In genomic region chr18:65607161-65607560, GRCh38 we compare ENCODE assay signal across 21 cellular contexts.
DNase-seq lines count a peak whose midpoint lies in the region; ATAC-seq, FAIRE-seq and TF ChIP-seq lines count a peak whose summit lies in the region.
"Had no signal": no experiment of that assay in that cellular context is flagged by ENCODE, and none has a peak within 500 bp of the region (broad histone marks: within the 10 kb centered on the region; RNA-seq: fewer than 3 reads in every experiment).

No MANE protein-coding gene starts in this region.

- H3K9me3 Mint-ChIP-seq in nephron progenitor cell = peaks cover 13% of the 10 kb centered on the region
- H3K9me3 Mint-ChIP-seq in Calu3 (ENCODE audit: low read depth, unreplicated experiment) = peaks cover 3% of the 10 kb centered on the region
- H3K9me3 Mint-ChIP-seq in CD4-positive, alpha-beta memory T cell = peaks cover 2 to 18% (median 8%) of the 10 kb centered on the region in 8 donors

- H3K4me2 ChIP-seq in PC-3 (ENCODE audit: low read length) (no peak overlapping the region), endothelial cell of umbilical vein (ENCODE audit: insufficient read depth, low read length) (no peak overlapping the region), smooth muscle cell (no peak overlapping the region)

- H3K27me3 Mint-ChIP-seq in nephron progenitor cell (ENCODE audit: low read depth, poor library complexity) (no peaks in the 10 kb centered on the region), Calu3 (ENCODE audit: unreplicated experiment) (no peaks in the 10 kb centered on the region)
- no peaks in the 10 kb centered on the region for H3K27me3 Mint-ChIP-seq in CD4-positive, alpha-beta memory T cell
- H3K27me3 Mint-ChIP-seq: B cell; CD4-positive, CD25-positive, alpha-beta regulatory T cell; CD8-positive, alpha-beta memory T cell had no signal

- H3K27ac Mint-ChIP-seq in nephron progenitor cell = peak overlapping the region; percentile 34
- H3K27ac Mint-ChIP-seq in Calu3 (ENCODE audit: unreplicated experiment) = no peak overlapping the region
- H3K27ac Mint-ChIP-seq in CD4-positive, alpha-beta memory T cell = no peak overlapping the region
- H3K27ac Mint-ChIP-seq: B cell; CD4-positive, CD25-positive, alpha-beta regulatory T cell; CD8-positive, alpha-beta memory T cell; HFFc6 had no signal

- H3K4me3 Mint-ChIP-seq in nephron progenitor cell (no peak overlapping the region), Calu3 (ENCODE audit: low read depth, unreplicated experiment) (no peak overlapping the region)
- H3K4me3 Mint-ChIP-seq in CD4-positive, alpha-beta memory T cell = no peak overlapping the region
- H3K4me3 Mint-ChIP-seq: B cell; CD4-positive, CD25-positive, alpha-beta regulatory T cell; CD8-positive, alpha-beta memory T cell; HFFc6 had no signal

- H3K9me3 ChIP-seq in PC-3 (ENCODE audit: low read length) (no peaks in the 10 kb centered on the region), endothelial cell of umbilical vein (replicated peaks; ENCODE audit: control insufficient read depth, insufficient read depth, low read length) (no peaks in the 10 kb centered on the region), smooth muscle cell (replicated peaks; ENCODE audit: low read depth) (no peaks in the 10 kb centered on the region)
- no peaks in the 10 kb centered on the region for H3K9me3 ChIP-seq in CD4-positive, alpha-beta memory T cell (ENCODE audit: control insufficient read depth in 1 of 2, low read length in 2 of 2)
- H3K9me3 ChIP-seq: HAP-1 had no signal

- POLR2A ChIA-PET in PC-3 (lab: Charles Lee; ENCODE audit: unreplicated experiment) (interaction anchor here (1.0 kb wide), 1 partner anchor 373 kb away, joined by 4 read pairs; no protein-coding TSS in a partner anchor), endothelial cell of umbilical vein (lab: Charles Lee) (no interaction called here)
- POLR2A ChIA-PET in CD4-positive, alpha-beta memory T cell (lab: Charles Lee; ENCODE audit: partially characterized antibody) = no interaction called here

- H4K20me1 ChIP-seq in PC-3 (ENCODE audit: low read length) (no peaks in the 10 kb centered on the region), endothelial cell of umbilical vein (replicated peaks; ENCODE audit: control insufficient read depth, extremely low read depth, insufficient read depth, low read length) (no peaks in the 10 kb centered on the region), smooth muscle cell (ENCODE audit: low read depth) (no peaks in the 10 kb centered on the region)
- H4K20me1 ChIP-seq: BLaER1 had no signal

- 58% methylated on average over 3 of the region's 3 CpGs for WGBS in smooth muscle cell (ENCODE audit: low lambda C conversion rate)

- intact Hi-C loops in PC-3 (cut with micrococcal nuclease) = no loop called here
- intact Hi-C loops in endothelial cell of umbilical vein (cut with micrococcal nuclease) = no loop called here
- intact Hi-C loops in Calu3 (cut with micrococcal nuclease; ENCODE audit: unreplicated experiment) = no loop called here
- intact Hi-C loops in CD4-positive, alpha-beta memory T cell (cut with micrococcal nuclease) = no loop called here

- CTCF ChIA-PET in PC-3 (lab: Charles Lee) (no interaction called here), endothelial cell of umbilical vein (lab: Charles Lee) (no interaction called here), Calu3 (lab: Charles Lee) (no interaction called here)
- CTCF ChIA-PET in CD4-positive, alpha-beta memory T cell (lab: Charles Lee; ENCODE audit: partially characterized antibody) = no interaction called here

- no peaks in the 10 kb centered on the region for H3K9me1 ChIP-seq in endothelial cell of umbilical vein (replicated peaks; ENCODE audit: control insufficient read depth, extremely low read depth, insufficient read depth, low read length)

- no peak for TF ChIP-seq POLR2A in endothelial cell of umbilical vein (IDR thresholded peaks at IDR 0.05; ENCODE audit: low read depth, low read length)

- peak overlapping the region; percentile 65 for H3K27ac ChIP-seq in PC-3 (ENCODE audit: low read length)
- peak overlapping the region; percentile 32 for H3K27ac ChIP-seq in endothelial cell of umbilical vein (ENCODE audit: insufficient read depth, low read depth, low read length)
- no peak overlapping the region for H3K27ac ChIP-seq in smooth muscle cell (ENCODE audit: low read depth)
- H3K27ac ChIP-seq in CD4-positive, alpha-beta memory T cell (ENCODE audit: low read depth, low read length) = no peak overlapping the region
- H3K27ac ChIP-seq: BLaER1, C4-2B had no signal

- dilution Hi-C loops in endothelial cell of umbilical vein (cut with MboI; ENCODE audit: extremely low pct_ligation_motif_present, low sequenced_read_pairs) = no loop called here

- H3K36me3 Mint-ChIP-seq in nephron progenitor cell (ENCODE audit: low read depth) (peaks cover 4% of the 10 kb centered on the region), Calu3 (ENCODE audit: insufficient read depth, unreplicated experiment) (no peaks in the 10 kb centered on the region)
- no peaks in the 10 kb centered on the region for H3K36me3 Mint-ChIP-seq in CD4-positive, alpha-beta memory T cell
- H3K36me3 Mint-ChIP-seq: CD4-positive, CD25-positive, alpha-beta regulatory T cell; CD8-positive, alpha-beta memory T cell had no signal

- H2AFZ ChIP-seq in PC-3 (ENCODE audit: low read length) (no peak overlapping the region), endothelial cell of umbilical vein (ENCODE audit: low read depth, low read length) (no peak overlapping the region), smooth muscle cell (ENCODE audit: low read depth) (no peak overlapping the region)

- H3F3A ChIP-seq in PC-3 (ENCODE audit: low read length, unreplicated experiment) = no peaks in the 10 kb centered on the region
- no peaks in the 10 kb centered on the region for H3F3A ChIP-seq in smooth muscle cell (ENCODE audit: low read depth)

- no peak for TF ChIP-seq CTCF in PC-3 (conservative IDR thresholded peaks at IDR 0.05; ENCODE audit: low read depth, low read length)
- no peak for TF ChIP-seq CTCF in endothelial cell of umbilical vein (IDR thresholded peaks at IDR 0.05; ENCODE audit: extremely low read depth in 1 of 2, insufficient read depth in 1 of 2, low read depth in 1 of 2, low read length in 2 of 2)
- no peak for TF ChIP-seq CTCF in nephron progenitor cell (IDR thresholded peaks at IDR 0.05)
- TF ChIP-seq CTCF in smooth muscle cell (IDR thresholded peaks at IDR 0.05; ENCODE audit: borderline replicate concordance, insufficient read depth, poor library complexity, severe bottlenecking) = no peak
- TF ChIP-seq CTCF in Calu3 (IDR thresholded peaks at IDR 0.05; ENCODE audit: unreplicated experiment) = no peak

- H3K4me3 ChIP-seq in PC-3 (ENCODE audit: low read length) = no peak overlapping the region
- no peak overlapping the region for H3K4me3 ChIP-seq in endothelial cell of umbilical vein (replicated peaks in 1 of 3; ENCODE audit: insufficient read depth in 1 of 3, low read depth in 1 of 3, low read length in 3 of 3)
- H3K4me3 ChIP-seq in smooth muscle cell = no peak overlapping the region
- H3K4me3 ChIP-seq in CD4-positive, alpha-beta memory T cell (ENCODE audit: low read length in 2 of 2) = no peak overlapping the region
- H3K4me3 ChIP-seq: BLaER1, HAP-1 had no signal

- BruUV-seq in PC-3 (replicated peaks; lab: Mats Ljungman, UMichigan) (no TSS peak), endothelial cell of umbilical vein (replicated peaks; lab: Mats Ljungman, UMichigan) (no TSS peak), Calu3 (replicated peaks; lab: Mats Ljungman, UMichigan) (no TSS peak)

- DNase-seq in PC-3 = no peak
- DNase-seq in endothelial cell of umbilical vein (ENCODE audit: low read depth, low spot score) = no peak
- no peak for DNase-seq in nephron progenitor cell
- no peak for DNase-seq in RPMI8226
- no peak for DNase-seq in smooth muscle cell (lab: John Stamatoyannopoulos, UW; ENCODE audit: unreplicated experiment)
- no peak for DNase-seq in Calu3
- DNase-seq in CD4-positive, alpha-beta memory T cell = no peak
- DNase-seq: CD4-positive, CD25-positive, alpha-beta regulatory T cell; CD8-positive, alpha-beta memory T cell; DMS53; DMS79 treated with DMSO at 0.1 percent for 48 hours; GF-D8; GOT3; HFFc6 had no signal

- H3K9me2 ChIP-seq in PC-3 (replicated peaks; ENCODE audit: low read length) = no peaks in the 10 kb centered on the region

- H3K4me1 Mint-ChIP-seq in nephron progenitor cell (peaks cover 16% of the 10 kb centered on the region), Calu3 (ENCODE audit: low read depth, unreplicated experiment) (no peaks in the 10 kb centered on the region)
- no peaks in the 10 kb centered on the region for H3K4me1 Mint-ChIP-seq in CD4-positive, alpha-beta memory T cell
- H3K4me1 Mint-ChIP-seq: B cell; CD4-positive, CD25-positive, alpha-beta regulatory T cell; CD8-positive, alpha-beta memory T cell had no signal

- peaks cover 21% of the 10 kb centered on the region for H3K4me1 ChIP-seq in PC-3 (ENCODE audit: insufficient read depth, low read length)
- H3K4me1 ChIP-seq in endothelial cell of umbilical vein (ENCODE audit: control insufficient read depth, extremely low read depth, insufficient read depth, low read length) = no peaks in the 10 kb centered on the region
- peaks cover 17% of the 10 kb centered on the region for H3K4me1 ChIP-seq in smooth muscle cell (ENCODE audit: low read depth)
- no peaks in the 10 kb centered on the region for H3K4me1 ChIP-seq in CD4-positive, alpha-beta memory T cell (ENCODE audit: insufficient read depth, low read length)
- H3K4me1 ChIP-seq: BLaER1 had no signal

- no peak for FAIRE-seq in endothelial cell of umbilical vein (lab: Jason Lieb, UNC)
- FAIRE-seq: GM12891, GM18507, H54 had no signal

- no peaks in the 10 kb centered on the region for H3K79me2 ChIP-seq in PC-3 (ENCODE audit: low read length)
- H3K79me2 ChIP-seq in endothelial cell of umbilical vein (ENCODE audit: control insufficient read depth, insufficient read depth, low read length) = no peaks in the 10 kb centered on the region
- no peaks in the 10 kb centered on the region for H3K79me2 ChIP-seq in smooth muscle cell (ENCODE audit: low read depth)

- H3K36me3 ChIP-seq in PC-3 (ENCODE audit: low read depth, low read length) = no peaks in the 10 kb centered on the region
- no peaks in the 10 kb centered on the region for H3K36me3 ChIP-seq in endothelial cell of umbilical vein (ENCODE audit: control insufficient read depth in 2 of 2, extremely low read depth in 1 of 2, insufficient read depth in 2 of 2, low read length in 2 of 2)
- no peaks in the 10 kb centered on the region for H3K36me3 ChIP-seq in smooth muscle cell (ENCODE audit: low read depth)
- H3K36me3 ChIP-seq in CD4-positive, alpha-beta memory T cell (ENCODE audit: insufficient read depth, low read length) = no peaks in the 10 kb centered on the region
- H3K36me3 ChIP-seq: BLaER1, HAP-1 had no signal

- ATAC-seq in PC-3 = peak; percentile 32

- H3K27me3 ChIP-seq in PC-3 (ENCODE audit: low read length) (no peaks in the 10 kb centered on the region), endothelial cell of umbilical vein (ENCODE audit: control insufficient read depth in 2 of 2, insufficient read depth in 2 of 2, low read length in 2 of 2) (no peaks in the 10 kb centered on the region), smooth muscle cell (ENCODE audit: low read depth) (no peaks in the 10 kb centered on the region)
- H3K27me3 ChIP-seq in CD4-positive, alpha-beta memory T cell (ENCODE audit: insufficient read depth, low read length) = no peaks in the 10 kb centered on the region
- H3K27me3 ChIP-seq: BLaER1 had no signal

- H3K9ac ChIP-seq in PC-3 (ENCODE audit: low read length) (no peak overlapping the region), endothelial cell of umbilical vein (replicated peaks; ENCODE audit: extremely low read depth, insufficient read depth, low read length) (no peak overlapping the region), smooth muscle cell (ENCODE audit: low read depth) (no peak overlapping the region)
- H3K9ac ChIP-seq: BLaER1 had no signal

Comparison
In these comparisons a context has a peak if more than half of its experiments do, and no peak if none do; other contexts are left out.
1. H3K27ac ChIP-seq: peak in PC-3 (single experiment) and endothelial cell of umbilical vein (single experiment); none in smooth muscle cell (single experiment) and CD4-positive, alpha-beta memory T cell (single experiment).